9 cellular contexts compared by ENCODE assay signal in the genomic region with DNA sequence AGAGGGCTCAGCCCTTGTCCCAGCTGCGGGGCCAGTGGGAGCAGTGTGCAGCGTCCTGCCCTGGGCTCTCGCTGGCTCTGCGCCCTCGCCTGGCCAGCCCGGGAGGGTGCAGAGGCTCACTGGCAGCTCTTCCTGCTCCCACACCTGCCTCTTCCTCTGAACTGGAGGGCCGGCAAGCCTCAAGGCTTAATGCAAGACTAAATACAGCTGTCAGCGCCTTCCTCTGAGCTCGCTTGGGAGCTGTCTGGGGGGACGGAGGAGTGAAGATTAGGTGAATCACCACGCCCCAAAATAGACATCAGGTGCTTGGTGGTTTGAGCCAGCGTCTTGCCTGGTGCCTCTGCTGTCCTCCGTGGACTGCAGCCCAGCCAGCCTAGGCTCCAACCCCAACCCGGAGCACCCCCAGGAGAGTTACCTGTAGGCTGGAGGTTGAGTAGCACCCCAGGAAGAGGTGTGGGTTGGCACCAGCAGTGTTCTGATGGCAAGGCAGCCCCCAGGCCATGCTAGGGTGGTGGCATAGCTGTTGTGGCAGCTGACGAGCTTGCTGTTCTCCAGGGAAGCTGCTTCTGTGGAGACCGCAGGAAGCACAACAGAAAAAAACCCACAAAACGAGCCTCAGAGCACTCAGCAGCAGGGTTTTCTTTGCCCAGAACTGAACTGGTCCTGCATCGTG. TPM values are rescaled to one million over a fixed set of nuclear protein-coding genes. Genes with fewer than 3 reads are reported as not detected.
DNase-seq lines count a peak whose midpoint lies in the region; ATAC-seq and TF ChIP-seq lines count a peak whose summit lies in the region.
"Had no signal": no experiment of that assay in that cellular context is flagged by ENCODE, and none has a peak within 500 bp of the region (broad histone marks: within the 10 kb centered on the region; RNA-seq: fewer than 3 reads in every experiment).

No MANE protein-coding gene starts in this region.

- no peaks in the 10 kb centered on the region for H3K36me3 ChIP-seq in A673 (ENCODE audit: insufficient read depth, low read length, poor library complexity, severe bottlenecking)

- peak; percentile 75 for TF ChIP-seq CTCF in A673 (conservative IDR thresholded peaks at IDR 0.05; ENCODE audit: low read depth, low read length)

- peak; percentile 11 for TF ChIP-seq POLR2A in GM18526 (IDR thresholded peaks at IDR 0.05; ENCODE audit: extremely low read depth, insufficient read length)

- BruUV-seq in A673 (replicated peaks; lab: Mats Ljungman, UMichigan), result no TSS peak

- intact Hi-C loops in A673 (cut with micrococcal nuclease; ENCODE audit: unreplicated experiment), result no loop called here

- DNase-seq in A673 (ENCODE audit: low spot score) (peak; percentile 61), NCI-H2107 (lab: John Stamatoyannopoulos, UW) (peak; percentile 83), medulla oblongata (ENCODE audit: extremely low spot score) (peak; percentile 56)
- peak; percentile 20 for DNase-seq in activated CD4-positive, CD25-positive, alpha-beta regulatory T cell treated with anti-CD3 and anti-CD28 coated beads, Interleukin-2, amount 50 U/mL, for 16 hours (ENCODE audit: low read depth, low spot score)
- DNase-seq in central memory CD4-positive, alpha-beta T cell, result peak; percentile 60
- DNase-seq in stimulated activated CD8-positive, alpha-beta memory T cell treated with anti-CD3 and anti-CD28 coated beads, Interleukin-4, amount 100 ng/mL, for 1 hour (ENCODE audit: low read depth in 2 of 2, low spot score in 1 of 2), result peak; percentile 16 to 38

- peak; percentile 74 for ATAC-seq in HG03039 (IDR thresholded peaks at IDR 0.05; ENCODE audit: unreplicated experiment)

- CTCF ChIA-PET in A673 (lab: Charles Lee), result interaction anchor here (1.0 to 1.8 kb wide), 4 partner anchors 9 to 496 kb away, joined by 3 to 8 read pairs (median 7); no protein-coding TSS in a partner anchor

- no peak overlapping the region for H3K4me3 ChIP-seq in A673 (ENCODE audit: low read depth, low read length, poor library complexity, severe bottlenecking)

- no peak overlapping the region for H3K27ac ChIP-seq in A673 (ENCODE audit: low read depth, low read length, poor library complexity, severe bottlenecking)

- H3K27me3 ChIP-seq in A673 (replicated peaks; ENCODE audit: insufficient read depth, low read depth, low read length, poor library complexity), result no peaks in the 10 kb centered on the region

- POLR2A ChIA-PET in A673 (lab: Charles Lee; ENCODE audit: low non-redundant PET), result no interaction called here

- H3K4me1 ChIP-seq in A673 (ENCODE audit: insufficient read depth, low read length, poor library complexity, severe bottlenecking), result peaks cover 4% of the 10 kb centered on the region

- no peaks in the 10 kb centered on the region for H3K9me3 ChIP-seq in A673 (ENCODE audit: low read depth, low read length, poor library complexity, severe bottlenecking)

RNA-seq across cellular contexts. Expression of gene UMODL1, which starts 36.9 kb away (rescaled TPM):
- total RNA-seq in A673 (2021), result not detected in 2 replicates
- total RNA-seq: skeletal muscle tissue had no signal

Comparison
In these comparisons a context has a peak if more than half of its experiments do, and no peak if none do; other contexts are left out.
1. DNase-seq: peak in every context shown above with its lines; median percentile 83 in NCI-H2107; 61 in A673; 60 in central memory CD4-positive, alpha-beta T cell; 56 in medulla oblongata; 27 in stimulated activated CD8-positive, alpha-beta memory T cell treated with anti-CD3 and anti-CD28 coated beads, Interleukin-4, amount 100 ng/mL, for 1 hour; 20 in activated CD4-positive, CD25-positive, alpha-beta regulatory T cell treated with anti-CD3 and anti-CD28 coated beads, Interleukin-2, amount 50 U/mL, for 16 hours.